22 cellular contexts compared by ENCODE assay signal in genomic region chr5:132256086-132256782, GRCh38. TPM values are rescaled to one million over a fixed set of nuclear protein-coding genes. Genes with fewer than 3 reads are reported as not detected.
DNase-seq lines count a peak whose midpoint lies in the region; ATAC-seq and TF ChIP-seq lines count a peak whose summit lies in the region.
"Had no signal": no experiment of that assay in that cellular context is flagged by ENCODE, and none has a peak within 500 bp of the region (broad histone marks: within the 10 kb centered on the region; RNA-seq: fewer than 3 reads in every experiment).

No MANE protein-coding gene starts in this region.

- H3K36me3 ChIP-seq in WERI-Rb-1 (no peaks in the 10 kb centered on the region), sigmoid colon (no peaks in the 10 kb centered on the region)
- H3K36me3 ChIP-seq: BLaER1 treated with 17β-estradiol and CSF1 and Interleukin-3, amounts not matched to agents 10 nM and 100 nM; heart right ventricle; ovary; thyroid gland had no signal

- H3K9me3 ChIP-seq in WERI-Rb-1 (ENCODE audit: severe bottlenecking) (peaks cover 2% of the 10 kb centered on the region), iPS-18c (ENCODE audit: control insufficient read depth, insufficient read depth, low read length) (no peaks in the 10 kb centered on the region), sigmoid colon (no peaks in the 10 kb centered on the region)
- H3K9me3 ChIP-seq: BLaER1 treated with 17β-estradiol and CSF1 and Interleukin-3, amounts not matched to agents 10 nM and 100 nM; body of pancreas; heart right ventricle; ovary; thyroid gland had no signal

- WGBS in sigmoid colon, 2 donors: 96% methylated on average over 4 of the region's 4 CpGs

- peak; percentile 15 for DNase-seq in activated CD4-positive, CD25-positive, alpha-beta regulatory T cell treated with anti-CD3 and anti-CD28 coated beads, Interleukin-2, amount 50 U/mL, for 72 hours
- peak; percentile 4 for DNase-seq in WERI-Rb-1
- peak; percentile 44 for DNase-seq in sigmoid colon
- DNase-seq in SIG-M5 treated with dmso at 0.1 percent for 504 hours (lab: John Stamatoyannopoulos, UW; ENCODE audit: unreplicated experiment): no peak
- no peak for DNase-seq in KG1 (lab: John Stamatoyannopoulos, UW)
- DNase-seq: activated effector memory CD4-positive, alpha-beta T cell treated with Interleukin-2 at 50 U/mL for 16 hours; DMS153; kidney; midbrain; NCI-H1092 treated with DMSO at 0.1 percent for 48 hours; NCI-H2171; NCI-H774; stimulated activated CD4-positive, alpha-beta T cell treated with anti-CD3 and anti-CD28 coated beads, Interleukin-4, amount 100 ng/mL, for 4 hours; thyroid gland had no signal

- peaks cover 0 to 49% (median 45%) of the 10 kb centered on the region in 4 donors for H3K4me1 ChIP-seq in sigmoid colon

- no peak for TF ChIP-seq EP300 in sigmoid colon (IDR thresholded peaks at IDR 0.05)

- H3K4me3 ChIP-seq in WERI-Rb-1 (ENCODE audit: low read depth, low read length) (no peak overlapping the region), iPS-18c (ENCODE audit: insufficient read depth, low read depth, low read length) (peak overlapping the region; percentile 63; the same call in 1 of the 2 replicates), sigmoid colon (no peak overlapping the region)
- H3K4me3 ChIP-seq: BLaER1 treated with 17β-estradiol and CSF1 and Interleukin-3, amounts not matched to agents 10 nM and 100 nM; body of pancreas had no signal

- intact Hi-C loops in sigmoid colon (cut with DNase I): no loop called here

- H3K27me3 ChIP-seq in WERI-Rb-1 (ENCODE audit: insufficient read depth, low read depth, severe bottlenecking): no peaks in the 10 kb centered on the region
- H3K27me3 ChIP-seq in sigmoid colon: no peaks in the 10 kb centered on the region
- H3K27me3 ChIP-seq: BLaER1 treated with 17β-estradiol and CSF1 and Interleukin-3, amounts not matched to agents 10 nM and 100 nM; body of pancreas; ovary; thyroid gland had no signal

- TF ChIP-seq CTCF in WERI-Rb-1 (IDR thresholded peaks at IDR 0.05; ENCODE audit: low read depth, low read length) (no peak), sigmoid colon (IDR thresholded peaks at IDR 0.05) (no peak)

- TF ChIP-seq POLR2A in sigmoid colon (IDR thresholded peaks at IDR 0.05): no peak

- no peak for ATAC-seq in activated CD4-positive, CD25-positive, alpha-beta regulatory T cell treated with anti-CD3 and anti-CD28 coated beads, Interleukin-2, amount 50 U/mL, for 24 hours
- no peak for ATAC-seq in GM19452 (IDR thresholded peaks at IDR 0.05; ENCODE audit: unreplicated experiment)
- ATAC-seq: body of pancreas, heart right ventricle had no signal

- H3K27ac ChIP-seq in WERI-Rb-1 (no peak overlapping the region), sigmoid colon (peak overlapping the region; percentile 97 to 99 (median 98))
- H3K27ac ChIP-seq: 22Rv1; BLaER1 treated with 17β-estradiol and CSF1 and Interleukin-3, amounts not matched to agents 10 nM and 100 nM; body of pancreas had no signal

RNA-seq across cellular contexts. Expression of gene PDLIM4, which starts 1.3 kb away (rescaled TPM):
- 100 to 1,000 TPM in 2 of 4 donors, 10 to 100 TPM in 2; 38.2 to 133 (median 90.1) TPM for total RNA-seq in sigmoid colon
- 10 to 100 TPM in 2 of 3 donors, 1 to 10 TPM in 1; 2.1 to 16.5 (median 11.4) TPM for polyA plus RNA-seq in sigmoid colon

RNA-seq across cellular contexts. Expression of gene P4HA2, which starts 28.6 kb away (rescaled TPM):
- 10 to 100 TPM; 23.9 to 35.2 (median 28.9) TPM for total RNA-seq in sigmoid colon
- 10 to 100 TPM in 2 of 3 donors, 1 to 10 TPM in 1; 4.2 to 24.8 (median 12.5) TPM for polyA plus RNA-seq in sigmoid colon

RNA-seq across cellular contexts. Expression of gene SLC22A4, which starts 38.0 kb away (rescaled TPM):
- 1 to 10 TPM in 2 of 4 donors, under 1 TPM in 2; 0.49 to 3.4 (median 0.95) TPM for total RNA-seq in sigmoid colon
- 1 to 10 TPM in 1 of 3 donors, under 1 TPM in 2; 0.58 to 1.2 (median 0.69) TPM for polyA plus RNA-seq in sigmoid colon
- total RNA-seq: body of pancreas had no signal

Comparison
In these comparisons a context has a peak if more than half of its experiments do, and no peak if none do; other contexts are left out.
1. DNase-seq: peak in activated CD4-positive, CD25-positive, alpha-beta regulatory T cell treated with anti-CD3 and anti-CD28 coated beads, Interleukin-2, amount 50 U/mL, for 72 hours (single experiment), WERI-Rb-1 (single experiment) and sigmoid colon (single experiment); none in SIG-M5 treated with dmso at 0.1 percent for 504 hours (single experiment) and KG1 (single experiment).